In the genomic region with DNA sequence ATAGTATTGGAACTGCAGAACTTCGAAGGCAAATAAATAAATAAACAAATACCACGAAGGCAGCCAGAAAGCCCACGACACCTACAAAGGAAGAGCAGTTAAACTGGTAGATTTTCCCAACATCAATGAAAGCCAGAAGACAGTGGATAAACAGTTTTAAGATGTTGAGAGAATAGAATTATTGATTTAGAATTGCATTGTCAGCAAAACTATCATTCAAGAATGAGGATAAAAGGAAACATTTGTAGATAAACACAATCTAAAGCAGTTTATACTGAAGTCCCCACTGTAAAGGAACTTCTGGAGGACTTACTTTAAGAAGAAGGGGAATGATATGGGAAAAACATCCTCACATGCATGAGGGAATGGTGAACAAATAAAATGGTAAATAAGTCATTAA, we compare ENCODE assay signal across 33 cellular contexts. TPM values are rescaled to one million over a fixed set of nuclear protein-coding genes. Genes with fewer than 3 reads are reported as not detected.
"Had no signal": no experiment of that assay in that cellular context is flagged by ENCODE, and none has a peak within 500 bp of the region (broad histone marks: within the 10 kb centered on the region; RNA-seq: fewer than 3 reads in every experiment).

No MANE protein-coding gene starts in this region.

- H3K36me3 ChIP-seq: neutrophil, ovary, spleen, suprapubic skin, tibial artery, transverse colon, upper lobe of right lung, uterus had no signal

- H3K27ac ChIP-seq: neutrophil, ovary, parathyroid adenoma, psoas muscle, skin epidermis, spleen, suprapubic skin, testis, tibial artery, transverse colon, upper lobe of right lung, uterus had no signal

- H3K4me3 ChIP-seq: ovary, psoas muscle, skin epidermis, smooth muscle cell, spleen, suprapubic skin, testis, tibial artery, transverse colon, upper lobe of right lung, uterus had no signal

- H3K27me3 Mint-ChIP-seq: progenitor cell of endocrine pancreas had no signal

- H3K4me1 Mint-ChIP-seq: naive thymus-derived CD8-positive, alpha-beta T cell; neural crest cell; stimulated activated memory B cell treated with anti-CD40 and anti-IgM and Interleukin-4, amounts not matched to agents 10 μg/mL and 1 μg/mL and 100 μg/mL, for 72 hours; stimulated activated naive CD8-positive, alpha-beta T cell treated with anti-CD3 and anti-CD28 coated beads, Interleukin-15, amount 100 ng/mL, for 72 hours had no signal

- H3K9me3 ChIP-seq: neutrophil, psoas muscle, testis, uterus had no signal

- ATAC-seq: naive thymus-derived CD8-positive, alpha-beta T cell; natural killer cell treated with Interleukin-12 subunit alpha and Interleukin-12 subunit beta and Interleukin-15 and Interleukin-18, amount 100 ng/mL, for 72 hours; psoas muscle; right cardiac atrium; sciatic nerve; stimulated activated memory B cell treated with anti-CD40 and anti-IgM and Interleukin-4, amounts not matched to agents 10 μg/mL and 1 μg/mL and 100 μg/mL, for 72 hours; stimulated activated naive CD8-positive, alpha-beta T cell treated with anti-CD3 and anti-CD28 coated beads, Interleukin-15, amount 100 ng/mL, for 72 hours; stimulated activated naive CD8-positive, alpha-beta T cell treated with anti-CD3 and anti-CD28 coated beads, Interleukin-15, Interleukin-2, amounts not matched to agents 100 U/mL and 50 U/mL, for 24 hours; upper lobe of right lung had no signal

- H3K4me2 ChIP-seq: smooth muscle cell had no signal

- H3K27me3 ChIP-seq: ovary, testis, tibial artery, upper lobe of right lung, uterus had no signal

- H3K9ac ChIP-seq: parathyroid adenoma had no signal

- H3K4me1 ChIP-seq: parathyroid adenoma, psoas muscle, spleen, suprapubic skin, testis, tibial artery, transverse colon, upper lobe of right lung, uterus had no signal

- H3K27ac Mint-ChIP-seq: natural killer cell treated with Interleukin-12 subunit alpha and Interleukin-12 subunit beta and Interleukin-15 and Interleukin-18, amount 100 ng/mL, for 72 hours; nephron progenitor cell; progenitor cell of endocrine pancreas; stimulated activated memory B cell treated with anti-CD40 and anti-IgM and Interleukin-4, amounts not matched to agents 10 μg/mL and 1 μg/mL and 100 μg/mL, for 72 hours; type B pancreatic cell had no signal

- H3K4me3 Mint-ChIP-seq: naive thymus-derived CD8-positive, alpha-beta T cell; natural killer cell treated with Interleukin-12 subunit alpha and Interleukin-12 subunit beta and Interleukin-15 and Interleukin-18, amount 100 ng/mL, for 72 hours; nephron progenitor cell; neural crest cell; stimulated activated memory B cell treated with anti-CD40 and anti-IgM and Interleukin-4, amounts not matched to agents 10 μg/mL and 1 μg/mL and 100 μg/mL, for 72 hours; stimulated activated naive CD8-positive, alpha-beta T cell treated with anti-CD3 and anti-CD28 coated beads, Interleukin-15, amount 100 ng/mL, for 72 hours; type B pancreatic cell had no signal

- H2AFZ ChIP-seq: parathyroid adenoma had no signal

- H3K79me2 ChIP-seq: parathyroid adenoma had no signal

- DNase-seq: naive thymus-derived CD8-positive, alpha-beta T cell; nephron progenitor cell; nucleus accumbens; ovary; posterior cingulate gyrus; psoas muscle; right cardiac atrium; spleen; stimulated activated CD4-positive, alpha-beta T cell treated with anti-CD3 and anti-CD28 coated beads, Interleukin-12 subunit alpha, Interleukin-12 subunit beta, amount 100 ng/mL, for 4 hours; stimulated activated CD4-positive, alpha-beta T cell treated with anti-CD3 and anti-CD28 coated beads, Interleukin-1b, Interleukin-23, amount 100 ng/mL, for 48 hours; stimulated activated CD4-positive, alpha-beta T cell treated with anti-CD3 and anti-CD28 coated beads, Interleukin-4, amount 100 ng/mL, for 1 hour; stimulated activated CD4-positive, alpha-beta T cell treated with anti-CD3 and anti-CD28 coated beads, Interleukin-4, amount 100 ng/mL, for 4 hours; stimulated activated CD8-positive, alpha-beta memory T cell treated with anti-CD3 and anti-CD28 coated beads, Interleukin-4, amount 100 ng/mL, for 48 hours; stimulated activated naive CD4-positive, alpha-beta T cell; stimulated activated naive CD8-positive, alpha-beta T cell treated with anti-CD3 and anti-CD28 coated beads, Interleukin-15, amount 100 ng/mL, for 72 hours; stimulated activated naive CD8-positive, alpha-beta T cell treated with anti-CD3 and anti-CD28 coated beads, Interleukin-15, Interleukin-2, amounts not matched to agents 100 U/mL and 50 U/mL, for 24 hours; substantia nigra; testis; tibial artery; transverse colon; upper lobe of right lung; uterus had no signal

RNA-seq across cellular contexts. Expression of gene CACNA2D4, which starts 29.5 kb away (rescaled TPM):
- total RNA-seq: smooth muscle cell had no signal
